Comparison of ENCODE assay signal across 9 cellular contexts in genomic region chr1:152957561-152957960, GRCh38. TPM values are rescaled to one million over a fixed set of nuclear protein-coding genes. Genes with fewer than 3 reads are reported as not detected.
"Had no signal": no experiment of that assay in that cellular context is flagged by ENCODE, and none has a peak within 500 bp of the region (broad histone marks: within the 10 kb centered on the region; RNA-seq: fewer than 3 reads in every experiment).

No MANE protein-coding gene starts in this region.

- H3K27ac ChIP-seq: HL-60 had no signal

- H3K27ac Mint-ChIP-seq: IgD-negative memory B cell had no signal

- DNase-seq: IMR-90, KBM-7, KG1 had no signal

- H3K4me3 Mint-ChIP-seq: IgD-negative memory B cell had no signal

- H3K4me3 ChIP-seq: K562 had no signal

RNA-seq across cellular contexts. Expression of gene SPRR5, which starts 10.6 kb away (rescaled TPM):
- total RNA-seq: HepG2, HT-29, HT1080, IMR-90, K562 had no signal
- polyA plus RNA-seq: HepG2, IgD-negative memory B cell, IMR-90, K562 had no signal

RNA-seq across cellular contexts. Expression of gene SPRR4, which starts 12.9 kb away (rescaled TPM):
- total RNA-seq: HepG2, HT-29, HT1080, IMR-90, K562 had no signal
- polyA plus RNA-seq: HepG2, IgD-negative memory B cell, IMR-90, K562 had no signal

RNA-seq across cellular contexts. Expression of gene SPRR1A, which starts 26.3 kb away (rescaled TPM):
- total RNA-seq: HepG2, HT-29, HT1080, IMR-90, K562 had no signal
- polyA plus RNA-seq: HepG2, IgD-negative memory B cell, IMR-90, K562 had no signal

RNA-seq across cellular contexts. Expression of gene SPRR3, which starts 44.0 kb away (rescaled TPM):
- total RNA-seq: HepG2, HT1080, IMR-90, K562 had no signal
- polyA plus RNA-seq: HepG2, IgD-negative memory B cell, IMR-90, K562 had no signal

RNA-seq across cellular contexts. Expression of gene IVL, which starts 49.2 kb away (rescaled TPM):
- total RNA-seq: HepG2, IMR-90, K562 had no signal
- polyA plus RNA-seq: HepG2, IgD-negative memory B cell, IMR-90, K562 had no signal
